In the genomic region with DNA sequence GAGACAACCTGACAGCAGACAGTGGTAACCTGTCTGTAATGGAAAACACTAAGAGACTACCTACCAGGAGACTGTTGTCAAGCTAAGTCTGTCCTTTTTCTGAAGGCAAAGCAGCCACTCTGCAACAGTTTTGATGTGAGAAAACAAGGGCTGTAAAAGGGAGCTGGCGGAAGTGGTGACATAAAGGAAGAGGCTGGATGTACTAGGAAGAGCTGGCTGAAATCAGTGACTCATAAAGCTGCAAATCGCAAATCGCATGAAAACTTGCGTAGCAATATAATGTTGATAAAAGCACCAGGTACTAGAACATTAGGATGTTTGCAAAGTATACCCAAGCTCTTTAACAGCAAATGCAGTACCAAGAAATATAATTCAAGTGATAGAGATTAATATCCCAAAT, we compare ENCODE assay signal across 9 cellular contexts. TPM values are rescaled to one million over a fixed set of nuclear protein-coding genes. Genes with fewer than 3 reads are reported as not detected.
A peak's percentile ranks its signal among the peaks of the same experiment; 100 is the strongest.
DNase-seq lines count a peak whose midpoint lies in the region; ATAC-seq and TF ChIP-seq lines count a peak whose summit lies in the region.
"Had no signal": no experiment of that assay in that cellular context is flagged by ENCODE, and none has a peak within 500 bp of the region (broad histone marks: within the 10 kb centered on the region; RNA-seq: fewer than 3 reads in every experiment).

No MANE protein-coding gene starts in this region.

- H3K27ac Mint-ChIP-seq in Caco-2 (ENCODE audit: unreplicated experiment) (peak overlapping the region; percentile 99), brain (peak overlapping the region in 3 of 5 experiments; percentile 48 to 82 (median 62))
- peak overlapping the region in 8 of 9 donors; percentile 23 to 96 (median 76) for H3K27ac Mint-ChIP-seq in naive thymus-derived CD4-positive, alpha-beta T cell

- POLR2A ChIA-PET in Caco-2 (lab: Charles Lee), result no interaction called here
- POLR2A ChIA-PET in naive thymus-derived CD4-positive, alpha-beta T cell (lab: Charles Lee), result interaction anchor here (2.2 kb wide), 1 partner anchor 91 kb away, joined by 6 read pairs; no protein-coding TSS in a partner anchor

- H3K36me3 ChIP-seq in Caco-2 (ENCODE audit: control insufficient read depth, insufficient read depth, low read length), result peaks cover 2% of the 10 kb centered on the region
- peaks cover 4 to 32% (median 11%) of the 10 kb centered on the region in 3 experiments for H3K36me3 ChIP-seq in naive thymus-derived CD4-positive, alpha-beta T cell (ENCODE audit: control insufficient read depth in 2 of 3, insufficient read depth in 3 of 3, low read length in 3 of 3)

- H3K36me3 Mint-ChIP-seq in Caco-2 (ENCODE audit: insufficient read depth, unreplicated experiment) (peaks cover 56% of the 10 kb centered on the region), brain (peaks cover 39% of the 10 kb centered on the region)
- H3K36me3 Mint-ChIP-seq in naive thymus-derived CD4-positive, alpha-beta T cell, result peaks cover 2 to 37% (median 15%) of the 10 kb centered on the region in 5 donors

- peak overlapping the region; percentile 96 for H3K4me3 ChIP-seq in Caco-2 (ENCODE audit: low read depth, low read length)
- peak overlapping the region; percentile 71 for H3K4me3 ChIP-seq in LNCaP clone FGC (ENCODE audit: low read depth, low read length)
- H3K4me3 ChIP-seq in naive thymus-derived CD4-positive, alpha-beta T cell (ENCODE audit: low read length), result peak overlapping the region; percentile 92

- DNase-seq in Caco-2 (no peak), LNCaP clone FGC (ENCODE audit: low read depth) (no peak), hepatic stellate cell (ENCODE audit: low spot score) (no peak), NCI-H1105 (lab: John Stamatoyannopoulos, UW) (no peak), AG08396 (ENCODE audit: low spot score) (no peak)
- no peak for DNase-seq in naive thymus-derived CD4-positive, alpha-beta T cell
- DNase-seq: stomach had no signal

- no peaks in the 10 kb centered on the region for H3K27me3 ChIP-seq in Caco-2 (replicated peaks; ENCODE audit: control insufficient read depth, insufficient read depth, low read length)
- H3K27me3 ChIP-seq in naive thymus-derived CD4-positive, alpha-beta T cell (ENCODE audit: control insufficient read depth in 2 of 2, insufficient read depth in 2 of 2, low read length in 2 of 2), result no peaks in the 10 kb centered on the region
- H3K27me3 ChIP-seq: stomach had no signal

- H3K4me1 Mint-ChIP-seq in Caco-2 (ENCODE audit: low read depth, unreplicated experiment) (peaks cover 12% of the 10 kb centered on the region), brain (peaks cover 55% of the 10 kb centered on the region)
- peaks cover 33 to 59% (median 52%) of the 10 kb centered on the region in 7 donors for H3K4me1 Mint-ChIP-seq in naive thymus-derived CD4-positive, alpha-beta T cell

- H3K27me3 Mint-ChIP-seq in Caco-2 (ENCODE audit: insufficient read depth, unreplicated experiment) (no peaks in the 10 kb centered on the region), brain (peaks cover 6% of the 10 kb centered on the region)
- no peaks in the 10 kb centered on the region for H3K27me3 Mint-ChIP-seq in naive thymus-derived CD4-positive, alpha-beta T cell

- no peak for TF ChIP-seq CTCF in Caco-2 (IDR thresholded peaks at IDR 0.05; ENCODE audit: insufficient read depth in 1 of 2, low read depth in 1 of 2, low read length in 1 of 2, severe bottlenecking in 1 of 2, unreplicated experiment in 1 of 2)
- TF ChIP-seq CTCF in LNCaP clone FGC (IDR thresholded peaks at IDR 0.05; ENCODE audit: control insufficient read depth, extremely low read depth, insufficient read depth), result no peak
- TF ChIP-seq CTCF in brain (conservative IDR thresholded peaks at IDR 0.05), result no peak

- H3K9me3 ChIP-seq in Caco-2, result no peaks in the 10 kb centered on the region
- no peaks in the 10 kb centered on the region for H3K9me3 ChIP-seq in naive thymus-derived CD4-positive, alpha-beta T cell (ENCODE audit: control insufficient read depth in 2 of 3, low read length in 3 of 3)
- H3K9me3 ChIP-seq: stomach had no signal

- H3K27ac ChIP-seq in naive thymus-derived CD4-positive, alpha-beta T cell (ENCODE audit: low read depth, low read length), result no peak overlapping the region

- no TSS peak for BruUV-seq in Caco-2 (replicated peaks; lab: Mats Ljungman, UMichigan)

- ATAC-seq in naive thymus-derived CD4-positive, alpha-beta T cell, result no peak
- no peak for ATAC-seq in GM19328 (IDR thresholded peaks at IDR 0.05; ENCODE audit: unreplicated experiment)

- intact Hi-C loops in Caco-2 (cut with micrococcal nuclease; ENCODE audit: unreplicated experiment), result loop anchor here (5.0 kb wide), 1 partner anchor 101 kb away; no protein-coding TSS in a partner anchor
- intact Hi-C loops in naive thymus-derived CD4-positive, alpha-beta T cell (cut with micrococcal nuclease), result loop anchor here (5.0 kb wide), 2 partner anchors 1236 to 1826 kb away; a partner anchor contains a TSS

- peaks cover 7% of the 10 kb centered on the region; the same call in 1 of the 2 replicates for H3K4me1 ChIP-seq in Caco-2
- peaks cover 15 to 22% of the 10 kb centered on the region in 2 donors for H3K4me1 ChIP-seq in naive thymus-derived CD4-positive, alpha-beta T cell (ENCODE audit: control insufficient read depth in 2 of 2, insufficient read depth in 2 of 2, low read length in 2 of 2)

- CTCF ChIA-PET in Caco-2 (lab: Charles Lee), result no interaction called here
- CTCF ChIA-PET in naive thymus-derived CD4-positive, alpha-beta T cell (lab: Charles Lee), result interaction anchor here (1.6 kb wide), 1 partner anchor 114 kb away, joined by 4 read pairs; no protein-coding TSS in a partner anchor

- H3K4me3 Mint-ChIP-seq in Caco-2 (ENCODE audit: unreplicated experiment), result peak overlapping the region; percentile 100
- peak overlapping the region; percentile 93 to 100 (median 98) for H3K4me3 Mint-ChIP-seq in brain
- H3K4me3 Mint-ChIP-seq in naive thymus-derived CD4-positive, alpha-beta T cell, result peak overlapping the region; percentile 71 to 98 (median 93)

- H3K9me3 Mint-ChIP-seq in Caco-2 (ENCODE audit: unreplicated experiment), result no peaks in the 10 kb centered on the region
- no peaks in the 10 kb centered on the region for H3K9me3 Mint-ChIP-seq in brain
- H3K9me3 Mint-ChIP-seq in naive thymus-derived CD4-positive, alpha-beta T cell, result no peaks in the 10 kb centered on the region

RNA-seq across cellular contexts. Expression of a gene that starts 1.4 kb away (rescaled TPM):
- total RNA-seq in Caco-2 (2022), result 93.8 and 105 TPM in 2 replicates
- 27.8 TPM for polyA plus RNA-seq in brain (ENCODE audit: insufficient read depth, low read depth, low replicate concordance)
- 10 to 100 TPM; 52.4 to 87.2 (median 72.9) TPM for total RNA-seq in naive thymus-derived CD4-positive, alpha-beta T cell
- 10 to 100 TPM; 25.4 to 51.8 TPM for polyA plus RNA-seq in naive thymus-derived CD4-positive, alpha-beta T cell

RNA-seq across cellular contexts. Expression of a gene that starts 1.8 kb away (rescaled TPM):
- 19.4 and 22.0 TPM in 2 replicates for total RNA-seq in Caco-2 (2022)
- 32.4 TPM for polyA plus RNA-seq in brain (ENCODE audit: insufficient read depth, low read depth, low replicate concordance)
- total RNA-seq in naive thymus-derived CD4-positive, alpha-beta T cell, result 10 to 100 TPM in 2 of 5 experiments, 1 to 10 TPM in 3; 3.4 to 11.9 (median 6.6) TPM
- polyA plus RNA-seq in naive thymus-derived CD4-positive, alpha-beta T cell, result 1 to 10 TPM; 2.9 to 3.7 TPM
